Comparison of ENCODE assay signal across 8 cellular contexts in the genomic region with DNA sequence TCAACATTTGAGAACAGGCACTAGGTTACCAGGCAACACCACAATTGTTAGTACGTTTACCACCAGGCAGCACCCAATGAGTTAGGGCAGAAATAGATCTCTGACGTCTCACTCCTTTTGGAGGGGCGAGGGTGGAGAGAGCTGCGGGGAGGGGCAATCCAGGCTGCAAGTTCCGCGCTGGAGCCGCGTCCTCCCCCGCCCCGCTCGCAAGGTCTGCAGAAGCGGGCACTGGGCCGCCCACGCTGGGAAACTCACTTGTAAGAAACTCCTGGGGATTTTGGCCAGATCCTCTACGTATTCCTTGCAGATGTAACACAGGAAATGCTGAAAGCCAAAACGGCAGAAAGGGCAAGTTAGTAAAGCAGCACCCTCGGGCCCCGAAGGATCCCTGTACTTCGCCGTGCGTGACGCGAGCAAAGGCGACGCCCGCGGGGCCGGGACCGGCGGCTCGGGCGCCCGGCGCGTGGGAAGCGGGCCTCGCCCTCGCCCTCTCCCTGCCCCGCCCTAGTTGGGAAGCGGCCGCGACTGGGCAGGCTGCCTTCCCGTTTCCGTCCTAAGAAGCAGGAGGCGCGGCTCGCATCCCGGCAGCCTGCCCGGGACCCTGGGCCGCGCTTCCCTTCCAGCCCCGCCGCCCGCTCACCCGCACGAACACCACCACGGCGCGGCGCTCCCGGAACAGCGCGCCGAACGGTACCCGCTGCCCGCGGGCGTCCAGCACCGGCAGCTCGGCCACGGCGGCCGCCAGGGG. TPM values are rescaled to one million over a fixed set of nuclear protein-coding genes. Genes with fewer than 3 reads are reported as not detected.
DNase-seq lines count a peak whose midpoint lies in the region; ATAC-seq and TF ChIP-seq lines count a peak whose summit lies in the region.

No MANE protein-coding gene starts in this region.

- no peak for TF ChIP-seq EP300 in Ishikawa (IDR thresholded peaks at IDR 0.05; ENCODE audit: borderline replicate concordance)

- H3K4me3 Mint-ChIP-seq in neural crest cell: peak overlapping the region; percentile 88
- peak overlapping the region; percentile 87 for H3K4me3 Mint-ChIP-seq in stimulated activated naive CD8-positive, alpha-beta T cell treated with anti-CD3 and anti-CD28 coated beads, Interleukin-15, Interleukin-2, amounts not matched to agents 100 ng/mL and 50 ng/mL, for 24 hours

- peak; percentile 22 for DNase-seq in CMK (ENCODE audit: low read depth)
- peak; percentile 72 to 75 for DNase-seq in SHP77 (lab: John Stamatoyannopoulos, UW)
- peak; percentile 51 for DNase-seq in activated gamma-delta T cell treated with anti-CD3 and anti-CD28 coated beads, Interleukin-2, amount 50 U/mL, for 16 hours (ENCODE audit: low read depth)
- DNase-seq in foreskin keratinocyte: peak; percentile 49 to 73
- DNase-seq in neural crest cell (ENCODE audit: low read depth, low spot score): peak; percentile 49

- peaks cover 24% of the 10 kb centered on the region for H3K27me3 Mint-ChIP-seq in neural crest cell (ENCODE audit: low read depth)
- no peaks in the 10 kb centered on the region for H3K27me3 Mint-ChIP-seq in stimulated activated naive CD8-positive, alpha-beta T cell treated with anti-CD3 and anti-CD28 coated beads, Interleukin-15, Interleukin-2, amounts not matched to agents 100 ng/mL and 50 ng/mL, for 24 hours

- no peaks in the 10 kb centered on the region for H3K27me3 ChIP-seq in foreskin keratinocyte

- no peaks in the 10 kb centered on the region for H3K36me3 Mint-ChIP-seq in neural crest cell (ENCODE audit: low read depth)
- H3K36me3 Mint-ChIP-seq in stimulated activated naive CD8-positive, alpha-beta T cell treated with anti-CD3 and anti-CD28 coated beads, Interleukin-15, Interleukin-2, amounts not matched to agents 100 ng/mL and 50 ng/mL, for 24 hours (ENCODE audit: low read depth): peaks cover 2% of the 10 kb centered on the region

- H3K4me1 Mint-ChIP-seq in neural crest cell: peaks cover 12% of the 10 kb centered on the region
- H3K4me1 Mint-ChIP-seq in stimulated activated naive CD8-positive, alpha-beta T cell treated with anti-CD3 and anti-CD28 coated beads, Interleukin-15, Interleukin-2, amounts not matched to agents 100 ng/mL and 50 ng/mL, for 24 hours (ENCODE audit: low read depth): peaks cover 19% of the 10 kb centered on the region

- peak; percentile 33 for TF ChIP-seq CTCF in foreskin keratinocyte (conservative IDR thresholded peaks at IDR 0.05)
- TF ChIP-seq CTCF in neural crest cell (conservative IDR thresholded peaks at IDR 0.05): peak; percentile 41

- ATAC-seq in GM21423 (IDR thresholded peaks at IDR 0.05; ENCODE audit: unreplicated experiment) (peak; percentile 58), foreskin keratinocyte (peak; percentile 77)

- peak overlapping the region; percentile 35 for H3K27ac ChIP-seq in foreskin keratinocyte

- TF ChIP-seq RAD21 in Ishikawa (IDR thresholded peaks at IDR 0.05; ENCODE audit: low read depth): no peak

- H3K9me3 Mint-ChIP-seq in neural crest cell: no peaks in the 10 kb centered on the region
- H3K9me3 Mint-ChIP-seq in stimulated activated naive CD8-positive, alpha-beta T cell treated with anti-CD3 and anti-CD28 coated beads, Interleukin-15, Interleukin-2, amounts not matched to agents 100 ng/mL and 50 ng/mL, for 24 hours: no peaks in the 10 kb centered on the region

- peak overlapping the region; percentile 31 for H3K27ac Mint-ChIP-seq in neural crest cell (ENCODE audit: unreplicated experiment)
- H3K27ac Mint-ChIP-seq in stimulated activated naive CD8-positive, alpha-beta T cell treated with anti-CD3 and anti-CD28 coated beads, Interleukin-15, Interleukin-2, amounts not matched to agents 100 ng/mL and 50 ng/mL, for 24 hours: peak overlapping the region; percentile 92

- H3K4me1 ChIP-seq in foreskin keratinocyte: no peaks in the 10 kb centered on the region

TF ChIP-seq in Ishikawa, 13 proteins besides CTCF, POLR2A, EP300 and RAD21:
- TF ChIP-seq, protein P1, sequence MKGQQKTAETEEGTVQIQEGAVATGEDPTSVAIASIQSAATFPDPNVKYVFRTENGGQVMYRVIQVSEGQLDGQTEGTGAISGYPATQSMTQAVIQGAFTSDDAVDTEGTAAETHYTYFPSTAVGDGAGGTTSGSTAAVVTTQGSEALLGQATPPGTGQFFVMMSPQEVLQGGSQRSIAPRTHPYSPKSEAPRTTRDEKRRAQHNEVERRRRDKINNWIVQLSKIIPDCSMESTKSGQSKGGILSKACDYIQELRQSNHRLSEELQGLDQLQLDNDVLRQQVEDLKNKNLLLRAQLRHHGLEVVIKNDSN (IDR thresholded peaks at IDR 0.05): no peak
- TF ChIP-seq EGR1 (IDR thresholded peaks at IDR 0.05): peak; percentile 86

RNA-seq across cellular contexts. Expression of a gene that starts 0.5 kb away (rescaled TPM):
- 11.0 and 12.8 TPM in 2 replicates for total RNA-seq in foreskin keratinocyte
- polyA plus RNA-seq in foreskin keratinocyte: 7.9 and 8.3 TPM in 2 replicates
- 5.9 and 6.7 TPM in 2 replicates for total RNA-seq in neural crest cell

RNA-seq across cellular contexts. Expression of a gene that starts 35.0 kb away (rescaled TPM):
- total RNA-seq in foreskin keratinocyte: 13.2 and 14.6 TPM in 2 replicates
- 3.1 and 3.8 TPM in 2 replicates for polyA plus RNA-seq in foreskin keratinocyte
- 29.2 and 30.5 TPM in 2 replicates for total RNA-seq in neural crest cell

Comparison
In these comparisons a context has a peak if more than half of its experiments do, and no peak if none do; other contexts are left out.
1. Peak in every context shown above with its lines: DNase-seq, ATAC-seq and H3K27ac ChIP-seq.
2. DNase-seq: peak in every context shown above with its lines; median percentile 74 in SHP77; 61 in foreskin keratinocyte; 51 in activated gamma-delta T cell treated with anti-CD3 and anti-CD28 coated beads, Interleukin-2, amount 50 U/mL, for 16 hours; 49 in neural crest cell; 22 in CMK.